ENCODE assay signal across 1 cellular context in the genomic region with DNA sequence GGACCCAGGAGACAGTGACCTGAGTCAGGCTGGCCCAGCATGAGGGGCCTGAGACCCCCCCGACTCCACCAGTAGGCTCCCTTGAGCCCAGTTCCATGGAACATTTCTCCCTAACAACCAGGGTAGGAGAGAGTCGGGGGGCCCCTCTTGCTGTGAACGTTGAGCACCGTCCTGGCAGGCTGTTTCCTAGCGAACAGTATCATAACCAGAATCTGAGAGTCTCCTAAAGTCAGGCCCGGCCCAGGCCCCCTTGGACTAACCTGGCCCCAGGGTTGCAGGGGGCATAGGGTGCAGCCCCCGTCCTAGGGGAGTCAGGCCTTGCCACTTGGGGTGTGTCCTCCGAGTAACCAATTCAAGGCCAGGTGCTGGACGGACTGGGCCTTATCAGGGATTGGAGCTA.
TF ChIP-seq lines count a peak whose summit lies in the region.

No MANE protein-coding gene starts in this region.

TF ChIP-seq in H1, 55 proteins besides CTCF, POLR2A, EP300 and RAD21:
- no peak for TF ChIP-seq TAF7 (optimal IDR thresholded peaks at IDR 0.05; ENCODE audit: borderline replicate concordance, low read depth, low read length)
- 0 out of 2 replicates have a peak, but pooled peaks have one; percentile 51 for TF ChIP-seq POLR2AphosphoS5 (IDR thresholded peaks at IDR 0.05; ENCODE audit: low read depth, low read length)
- no peak for TF ChIP-seq SRF (IDR thresholded peaks at IDR 0.05; ENCODE audit: low read depth, low read length)
- TF ChIP-seq, protein P1, sequence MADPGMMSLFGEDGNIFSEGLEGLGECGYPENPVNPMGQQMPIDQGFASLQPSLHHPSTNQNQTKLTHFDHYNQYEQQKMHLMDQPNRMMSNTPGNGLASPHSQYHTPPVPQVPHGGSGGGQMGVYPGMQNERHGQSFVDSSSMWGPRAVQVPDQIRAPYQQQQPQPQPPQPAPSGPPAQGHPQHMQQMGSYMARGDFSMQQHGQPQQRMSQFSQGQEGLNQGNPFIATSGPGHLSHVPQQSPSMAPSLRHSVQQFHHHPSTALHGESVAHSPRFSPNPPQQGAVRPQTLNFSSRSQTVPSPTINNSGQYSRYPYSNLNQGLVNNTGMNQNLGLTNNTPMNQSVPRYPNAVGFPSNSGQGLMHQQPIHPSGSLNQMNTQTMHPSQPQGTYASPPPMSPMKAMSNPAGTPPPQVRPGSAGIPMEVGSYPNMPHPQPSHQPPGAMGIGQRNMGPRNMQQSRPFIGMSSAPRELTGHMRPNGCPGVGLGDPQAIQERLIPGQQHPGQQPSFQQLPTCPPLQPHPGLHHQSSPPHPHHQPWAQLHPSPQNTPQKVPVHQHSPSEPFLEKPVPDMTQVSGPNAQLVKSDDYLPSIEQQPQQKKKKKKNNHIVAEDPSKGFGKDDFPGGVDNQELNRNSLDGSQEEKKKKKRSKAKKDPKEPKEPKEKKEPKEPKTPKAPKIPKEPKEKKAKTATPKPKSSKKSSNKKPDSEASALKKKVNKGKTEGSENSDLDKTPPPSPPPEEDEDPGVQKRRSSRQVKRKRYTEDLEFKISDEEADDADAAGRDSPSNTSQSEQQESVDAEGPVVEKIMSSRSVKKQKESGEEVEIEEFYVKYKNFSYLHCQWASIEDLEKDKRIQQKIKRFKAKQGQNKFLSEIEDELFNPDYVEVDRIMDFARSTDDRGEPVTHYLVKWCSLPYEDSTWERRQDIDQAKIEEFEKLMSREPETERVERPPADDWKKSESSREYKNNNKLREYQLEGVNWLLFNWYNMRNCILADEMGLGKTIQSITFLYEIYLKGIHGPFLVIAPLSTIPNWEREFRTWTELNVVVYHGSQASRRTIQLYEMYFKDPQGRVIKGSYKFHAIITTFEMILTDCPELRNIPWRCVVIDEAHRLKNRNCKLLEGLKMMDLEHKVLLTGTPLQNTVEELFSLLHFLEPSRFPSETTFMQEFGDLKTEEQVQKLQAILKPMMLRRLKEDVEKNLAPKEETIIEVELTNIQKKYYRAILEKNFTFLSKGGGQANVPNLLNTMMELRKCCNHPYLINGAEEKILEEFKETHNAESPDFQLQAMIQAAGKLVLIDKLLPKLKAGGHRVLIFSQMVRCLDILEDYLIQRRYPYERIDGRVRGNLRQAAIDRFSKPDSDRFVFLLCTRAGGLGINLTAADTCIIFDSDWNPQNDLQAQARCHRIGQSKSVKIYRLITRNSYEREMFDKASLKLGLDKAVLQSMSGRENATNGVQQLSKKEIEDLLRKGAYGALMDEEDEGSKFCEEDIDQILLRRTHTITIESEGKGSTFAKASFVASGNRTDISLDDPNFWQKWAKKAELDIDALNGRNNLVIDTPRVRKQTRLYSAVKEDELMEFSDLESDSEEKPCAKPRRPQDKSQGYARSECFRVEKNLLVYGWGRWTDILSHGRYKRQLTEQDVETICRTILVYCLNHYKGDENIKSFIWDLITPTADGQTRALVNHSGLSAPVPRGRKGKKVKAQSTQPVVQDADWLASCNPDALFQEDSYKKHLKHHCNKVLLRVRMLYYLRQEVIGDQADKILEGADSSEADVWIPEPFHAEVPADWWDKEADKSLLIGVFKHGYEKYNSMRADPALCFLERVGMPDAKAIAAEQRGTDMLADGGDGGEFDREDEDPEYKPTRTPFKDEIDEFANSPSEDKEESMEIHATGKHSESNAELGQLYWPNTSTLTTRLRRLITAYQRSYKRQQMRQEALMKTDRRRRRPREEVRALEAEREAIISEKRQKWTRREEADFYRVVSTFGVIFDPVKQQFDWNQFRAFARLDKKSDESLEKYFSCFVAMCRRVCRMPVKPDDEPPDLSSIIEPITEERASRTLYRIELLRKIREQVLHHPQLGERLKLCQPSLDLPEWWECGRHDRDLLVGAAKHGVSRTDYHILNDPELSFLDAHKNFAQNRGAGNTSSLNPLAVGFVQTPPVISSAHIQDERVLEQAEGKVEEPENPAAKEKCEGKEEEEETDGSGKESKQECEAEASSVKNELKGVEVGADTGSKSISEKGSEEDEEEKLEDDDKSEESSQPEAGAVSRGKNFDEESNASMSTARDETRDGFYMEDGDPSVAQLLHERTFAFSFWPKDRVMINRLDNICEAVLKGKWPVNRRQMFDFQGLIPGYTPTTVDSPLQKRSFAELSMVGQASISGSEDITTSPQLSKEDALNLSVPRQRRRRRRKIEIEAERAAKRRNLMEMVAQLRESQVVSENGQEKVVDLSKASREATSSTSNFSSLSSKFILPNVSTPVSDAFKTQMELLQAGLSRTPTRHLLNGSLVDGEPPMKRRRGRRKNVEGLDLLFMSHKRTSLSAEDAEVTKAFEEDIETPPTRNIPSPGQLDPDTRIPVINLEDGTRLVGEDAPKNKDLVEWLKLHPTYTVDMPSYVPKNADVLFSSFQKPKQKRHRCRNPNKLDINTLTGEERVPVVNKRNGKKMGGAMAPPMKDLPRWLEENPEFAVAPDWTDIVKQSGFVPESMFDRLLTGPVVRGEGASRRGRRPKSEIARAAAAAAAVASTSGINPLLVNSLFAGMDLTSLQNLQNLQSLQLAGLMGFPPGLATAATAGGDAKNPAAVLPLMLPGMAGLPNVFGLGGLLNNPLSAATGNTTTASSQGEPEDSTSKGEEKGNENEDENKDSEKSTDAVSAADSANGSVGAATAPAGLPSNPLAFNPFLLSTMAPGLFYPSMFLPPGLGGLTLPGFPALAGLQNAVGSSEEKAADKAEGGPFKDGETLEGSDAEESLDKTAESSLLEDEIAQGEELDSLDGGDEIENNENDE (IDR thresholded peaks at IDR 0.05; ENCODE audit: insufficient replicate concordance, low read length): no peak
- TF ChIP-seq ASH2L (IDR thresholded peaks at IDR 0.05; ENCODE audit: low read length): no peak
- no peak for TF ChIP-seq SAP30 (IDR thresholded peaks at IDR 0.05; ENCODE audit: insufficient read depth, insufficient replicate concordance, low read length)
TF ChIP-seq in H1: peak in this region for 1.
